ENCODE assay signal across 8 cellular contexts in the genomic region with DNA sequence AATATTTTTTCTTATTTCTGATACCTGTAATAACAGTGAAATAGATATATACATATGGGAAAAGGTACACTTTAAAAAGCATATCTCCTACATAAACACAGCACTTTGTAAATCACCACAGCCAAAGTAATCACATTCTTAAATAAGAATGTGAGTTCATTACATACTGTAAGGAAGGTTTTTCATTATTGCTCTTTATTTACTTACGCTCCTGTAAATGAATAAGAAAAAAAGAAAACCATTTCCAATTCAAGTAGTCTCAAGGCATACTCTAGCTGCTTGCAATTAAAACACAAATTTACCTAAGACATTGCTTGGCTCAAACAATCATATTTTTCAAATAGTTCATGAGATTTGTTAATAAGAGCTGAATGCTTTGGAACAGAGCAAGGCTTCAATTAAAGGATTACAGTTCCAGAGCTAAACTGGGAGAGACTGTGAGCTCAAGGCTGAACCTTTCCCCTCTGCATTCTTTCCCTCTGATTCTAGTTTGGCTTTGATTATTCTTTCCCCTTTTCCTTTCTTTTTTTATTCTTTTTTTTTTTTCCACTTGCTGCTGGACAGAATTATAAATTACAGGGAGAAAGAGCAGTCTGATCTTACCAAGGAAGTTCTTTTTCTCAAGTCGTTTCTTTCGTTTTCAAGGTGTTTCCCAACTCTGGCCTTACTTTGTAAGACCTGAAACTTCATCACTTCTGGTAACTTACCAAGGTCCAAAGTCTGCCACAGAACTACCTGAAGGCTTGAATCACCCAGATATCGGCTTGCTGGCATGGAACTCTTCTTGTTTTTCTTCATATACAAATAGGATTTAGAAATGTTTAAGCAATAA.
DNase-seq lines count a peak whose midpoint lies in the region; ATAC-seq and TF ChIP-seq lines count a peak whose summit lies in the region.

No MANE protein-coding gene starts in this region.

- no peaks in the 10 kb centered on the region for H3K27me3 Mint-ChIP-seq in activated naive CD8-positive, alpha-beta T cell treated with anti-CD3 and anti-CD28 coated beads for 36 hours
- H3K27me3 Mint-ChIP-seq in CD14-positive monocyte (ENCODE audit: low read depth in 3 of 3) = peaks cover 0 to 1% (median 1%) of the 10 kb centered on the region in 3 donors

- intact Hi-C loops in CD14-positive monocyte (cut with micrococcal nuclease) = no loop called here

- peak overlapping the region; percentile 3; the same call in 1 of the 2 replicates for H3K4me3 ChIP-seq in AG10803 (ENCODE audit: low read length)

- peaks cover under 1% of the 10 kb centered on the region for H3K36me3 Mint-ChIP-seq in activated naive CD8-positive, alpha-beta T cell treated with anti-CD3 and anti-CD28 coated beads for 36 hours
- H3K36me3 Mint-ChIP-seq in CD14-positive monocyte = no peaks in the 10 kb centered on the region

- H3K9me3 Mint-ChIP-seq in activated naive CD8-positive, alpha-beta T cell treated with anti-CD3 and anti-CD28 coated beads for 36 hours = peaks cover 2% of the 10 kb centered on the region
- H3K9me3 Mint-ChIP-seq in CD14-positive monocyte = peaks cover 0 to 3% (median under 1%) of the 10 kb centered on the region in 7 donors

- no peak for TF ChIP-seq CTCF in AG10803 (conservative IDR thresholded peaks at IDR 0.05; ENCODE audit: low read length)
- no peak for TF ChIP-seq CTCF in CD14-positive monocyte (IDR thresholded peaks at IDR 0.05)

- peak overlapping the region; percentile 71 for H3K4me3 Mint-ChIP-seq in activated naive CD8-positive, alpha-beta T cell treated with anti-CD3 and anti-CD28 coated beads for 36 hours
- H3K4me3 Mint-ChIP-seq in CD14-positive monocyte = no peak overlapping the region

- peak; percentile 61 for ATAC-seq in GM19463 (IDR thresholded peaks at IDR 0.05; ENCODE audit: unreplicated experiment)

- peaks cover 30% of the 10 kb centered on the region for H3K4me1 Mint-ChIP-seq in activated naive CD8-positive, alpha-beta T cell treated with anti-CD3 and anti-CD28 coated beads for 36 hours
- H3K4me1 Mint-ChIP-seq in CD14-positive monocyte = peaks cover 5% of the 10 kb centered on the region

- peak overlapping the region; percentile 86 for H3K27ac Mint-ChIP-seq in activated naive CD8-positive, alpha-beta T cell treated with anti-CD3 and anti-CD28 coated beads for 36 hours
- no peak overlapping the region for H3K27ac Mint-ChIP-seq in CD14-positive monocyte

- DNase-seq in AG10803 (ENCODE audit: low read depth) = peak; percentile 43
- DNase-seq in activated naive CD8-positive, alpha-beta T cell treated with anti-CD3 and anti-CD28 coated beads for 36 hours = no peak
- peak; percentile 5 for DNase-seq in left kidney (ENCODE audit: low read depth, low spot score)
- no peak for DNase-seq in DMS53 (lab: John Stamatoyannopoulos, UW)
- no peak for DNase-seq in NCI-H226
- DNase-seq in inferior parietal cortex (ENCODE audit: extremely low spot score) = no peak
- no peak for DNase-seq in CD14-positive monocyte (ENCODE audit: low spot score)

Comparison
In these comparisons a context has a peak if more than half of its experiments do, and no peak if none do; other contexts are left out.
1. DNase-seq: peak in AG10803 (single experiment) and left kidney (single experiment); none in activated naive CD8-positive, alpha-beta T cell treated with anti-CD3 and anti-CD28 coated beads for 36 hours (single experiment), DMS53 (single experiment), NCI-H226 (single experiment), inferior parietal cortex (single experiment) and CD14-positive monocyte (single experiment).